ENCODE assay signal across 23 cellular contexts in genomic region chr10:126068357-126068756, GRCh38.
"Had no signal": no experiment of that assay in that cellular context is flagged by ENCODE, and none has a peak within 500 bp of the region (broad histone marks: within the 10 kb centered on the region; RNA-seq: fewer than 3 reads in every experiment).

No MANE protein-coding gene starts in this region.

- DNase-seq: heart left ventricle; hypothalamus; immature natural killer cell; kidney; left colon; left lung; lower lobe of right lung; mammary epithelial cell; midbrain; mucosa of descending colon; naive thymus-derived CD4-positive, alpha-beta T cell; occipital lobe; right lobe of liver; stimulated activated CD4-positive, alpha-beta T cell treated with anti-CD3 and anti-CD28 coated beads, Interleukin-12 subunit alpha, Interleukin-12 subunit beta, amount 100 ng/mL, for 4 hours; stimulated activated CD4-positive, alpha-beta T cell treated with anti-CD3 and anti-CD28 coated beads, Interleukin-15, amount 100 ng/mL, for 24 hours; stimulated activated CD4-positive, alpha-beta T cell treated with anti-CD3 and anti-CD28 coated beads, Interleukin-2, amount 100 ng/mL, for 24 hours; stimulated activated CD4-positive, alpha-beta T cell treated with anti-CD3 and anti-CD28 coated beads, Interleukin-4, amount 100 ng/mL, for 1 hour; stimulated activated naive B cell treated with anti-CD40 and anti-IgM and Interleukin-4, amounts not matched to agents 10 μg/mL and 1 μg/mL and 100 μg/mL, for 72 hours; uterus had no signal

- H3K4me1 ChIP-seq: parathyroid adenoma, right lobe of liver, uterus had no signal

- H3K9ac ChIP-seq: parathyroid adenoma had no signal

- H3K27ac ChIP-seq: heart left ventricle, left lung, lower lobe of right lung, neutrophil, parathyroid adenoma, right atrium auricular region, right lobe of liver, tibial nerve, uterus had no signal

- H3K9me3 ChIP-seq: left lung, lower lobe of right lung, mucosa of descending colon, neutrophil, right atrium auricular region, right lobe of liver, tibial nerve, uterus had no signal

- H3K27me3 ChIP-seq: heart left ventricle, left lung, right atrium auricular region, right lobe of liver, tibial nerve, uterus had no signal

- H3K79me2 ChIP-seq: parathyroid adenoma had no signal

- H2AFZ ChIP-seq: parathyroid adenoma had no signal

- H3K4me3 ChIP-seq: heart left ventricle, left lung, lower lobe of right lung, mucosa of descending colon, right atrium auricular region, right lobe of liver, tibial nerve, uterus had no signal

- H3K36me3 ChIP-seq: heart left ventricle, left lung, lower lobe of right lung, neutrophil, right atrium auricular region, right lobe of liver, tibial nerve, uterus had no signal
